Comparison of ENCODE assay signal across 13 cellular contexts in genomic region chr22:22520020-22520656, GRCh38. TPM values are rescaled to one million over a fixed set of nuclear protein-coding genes. Genes with fewer than 3 reads are reported as not detected.
DNase-seq lines count a peak whose midpoint lies in the region; TF ChIP-seq lines count a peak whose summit lies in the region.
"Had no signal": no experiment of that assay in that cellular context is flagged by ENCODE, and none has a peak within 500 bp of the region (broad histone marks: within the 10 kb centered on the region; RNA-seq: fewer than 3 reads in every experiment).

TSS of gene ZNF280A (minus strand) at chr22:22520270. CDS start at chr22:22515630, 4,640 bp downstream.

- POLR2A ChIA-PET in HEK293T (lab: Yijun Ruan, JAX): interaction anchor here (1.7 kb wide), 1 partner anchor 11 kb away, joined by 11 read pairs; the partner anchor contains the start of gene ZNF280B

- CTCF ChIA-PET in HEK293T (lab: Yijun Ruan, JAX): interaction anchor here (0.7 to 2.1 kb wide), 2 partner anchors 9 to 12 kb away, joined by 3 to 5 read pairs; partner anchors contain the start of gene ZNF280B

- peak; percentile 21; the same call in 1 of the 2 replicates for TF ChIP-seq CTCF in AG10803 (conservative IDR thresholded peaks at IDR 0.05; ENCODE audit: low read length)

- DNase-seq in AG10803 (ENCODE audit: low read depth): no peak
- peak; percentile 28 for DNase-seq in HEK293T (ENCODE audit: extremely low spot score)
- DNase-seq in SK-MEL-5 (ENCODE audit: low read depth, low spot score): peak; percentile 92
- DNase-seq in iPS-NIHi7 (ENCODE audit: extremely low spot score): peak; percentile 26
- DNase-seq in NOMO-1 treated with dmso at 0.1 percent for 144 hours (lab: John Stamatoyannopoulos, UW; ENCODE audit: unreplicated experiment): no peak
- DNase-seq in activated CD4-positive, alpha-beta T cell treated with anti-CD3 and anti-CD28 coated beads, Interleukin-2, amount 50 U/mL, for 4 hours: no peak
- no peak for DNase-seq in NAMALWA (ENCODE audit: low spot score)
- no peak for DNase-seq in activated effector memory CD4-positive, alpha-beta T cell treated with Interleukin-2 at 50 U/mL for 16 hours
- DNase-seq: activated gamma-delta T cell treated with Interleukin-2 at 50 U/mL for 16 hours; cortex of kidney; heart left ventricle; stimulated activated CD4-positive, alpha-beta T cell treated with anti-CD3 and anti-CD28 coated beads, Interleukin-12 subunit alpha, Interleukin-12 subunit beta, amount 100 ng/mL, for 4 hours had no signal

- no peak within 1 kb of the TSS for H3K4me3 ChIP-seq in AG10803 (ENCODE audit: low read length)
- H3K4me3 ChIP-seq: heart left ventricle had no signal

- in situ Hi-C loops in SK-MEL-5 (cut with HindIII; ENCODE audit: low pct_unique_long_range_greater_than_20kb, low sequenced_read_pairs): no loop called here

TF ChIP-seq in HEK293T, 16 proteins besides CTCF, POLR2A, EP300 and RAD21:
- TF ChIP-seq FOXM1 (IDR thresholded peaks at IDR 0.05; ENCODE audit: borderline replicate concordance) (no peak), ZNF384 (IDR thresholded peaks at IDR 0.05) (no peak), NFRKB (IDR thresholded peaks at IDR 0.05) (no peak), LEF1 (IDR thresholded peaks at IDR 0.05; ENCODE audit: borderline replicate concordance) (no peak), TARDBP (IDR thresholded peaks at IDR 0.05) (no peak), FOXK2 (IDR thresholded peaks at IDR 0.05) (no peak)

RNA-seq across cellular contexts. Expression of gene ZNF280A, which starts in this region (rescaled TPM):
- total RNA-seq in SK-MEL-5 (2014; rRNA removed; shearing (Covaris generic)): 8.6 and 10.6 TPM in 2 replicates
- polyA plus RNA-seq in SK-MEL-5 (2015; cell fraction: cytosol; rRNA removed): 4.8 and 7.8 TPM in 2 replicates
- 6.8 and 7.3 TPM in 2 replicates for polyA plus RNA-seq in SK-MEL-5 (2015; cell fraction: nucleus; rRNA removed)
- total RNA-seq: heart left ventricle, PC-3 had no signal
- polyA plus RNA-seq: heart left ventricle had no signal

Comparison
In these comparisons a context has a peak if more than half of its experiments do, and no peak if none do; other contexts are left out.
1. DNase-seq: peak in HEK293T (single experiment), SK-MEL-5 (single experiment) and iPS-NIHi7 (single experiment); none in AG10803 (single experiment), NOMO-1 treated with dmso at 0.1 percent for 144 hours (single experiment), activated CD4-positive, alpha-beta T cell treated with anti-CD3 and anti-CD28 coated beads, Interleukin-2, amount 50 U/mL, for 4 hours (0 of 2), NAMALWA (single experiment) and activated effector memory CD4-positive, alpha-beta T cell treated with Interleukin-2 at 50 U/mL for 16 hours (single experiment).